In genomic region chr12:51070004-51070403, GRCh38 we compare ENCODE assay signal across 14 cellular contexts. TPM values are rescaled to one million over a fixed set of nuclear protein-coding genes. Genes with fewer than 3 reads are reported as not detected.
A peak's percentile ranks its signal among the peaks of the same experiment; 100 is the strongest.
DNase-seq lines count a peak whose midpoint lies in the region; ATAC-seq and TF ChIP-seq lines count a peak whose summit lies in the region.
"Had no signal": no experiment of that assay in that cellular context is flagged by ENCODE, and none has a peak within 500 bp of the region (broad histone marks: within the 10 kb centered on the region; RNA-seq: fewer than 3 reads in every experiment).

No MANE protein-coding gene starts in this region.

- CTCF ChIA-PET in activated CD8-positive, alpha-beta T cell treated with anti-CD3 and anti-CD28 coated beads for 36 hours (lab: Charles Lee) = interaction anchor here (1.0 kb wide), 1 partner anchor 9 kb away, joined by 3 read pairs; no protein-coding TSS in a partner anchor
- CTCF ChIA-PET in activated CD8-positive, alpha-beta T cell treated with anti-CD3 and anti-CD28 coated beads, Interleukin-2, amount 10 ng/mL, durations not matched to agents 7 days and 5 days (lab: Charles Lee) = no interaction called here
- CTCF ChIA-PET in RWPE1 (lab: Yijun Ruan, JAX) = no interaction called here

- POLR2A ChIA-PET in activated CD8-positive, alpha-beta T cell treated with anti-CD3 and anti-CD28 coated beads for 36 hours (lab: Charles Lee) = interaction anchor here (1.1 kb wide), 1 partner anchor 13 kb away, joined by 3 read pairs; the partner anchor contains the start of gene CSRNP2
- POLR2A ChIA-PET in activated CD8-positive, alpha-beta T cell treated with anti-CD3 and anti-CD28 coated beads, Interleukin-2, amount 10 ng/mL, durations not matched to agents 7 days and 5 days (lab: Charles Lee) = interaction anchor here (0.8 to 1.5 kb wide), 2 partner anchors 10 to 13 kb away, joined by 3 read pairs; partner anchors contain the start of gene CSRNP2
- POLR2A ChIA-PET in RWPE1 (lab: Yijun Ruan, JAX; ENCODE audit: low non-redundant PET) = interaction anchor here (0.6 to 1.0 kb wide), 2 partner anchors 13 to 308 kb away, joined by 3 read pairs; partner anchors contain the start of gene CSRNP2

- no peaks in the 10 kb centered on the region for H3K9me3 Mint-ChIP-seq in activated CD8-positive, alpha-beta T cell treated with anti-CD3 and anti-CD28 coated beads for 36 hours
- no peaks in the 10 kb centered on the region for H3K9me3 Mint-ChIP-seq in activated CD8-positive, alpha-beta T cell treated with anti-CD3 and anti-CD28 coated beads, Interleukin-2, amount 10 ng/mL, durations not matched to agents 7 days and 5 days (ENCODE audit: insufficient read depth)
- H3K9me3 Mint-ChIP-seq: naive thymus-derived CD8-positive, alpha-beta T cell had no signal

- intact Hi-C loops in activated CD8-positive, alpha-beta T cell treated with anti-CD3 and anti-CD28 coated beads for 36 hours (cut with micrococcal nuclease) = no loop called here
- intact Hi-C loops in left colon (cut with DNase I, micrococcal nuclease) = no loop called here

- H3K27me3 Mint-ChIP-seq in activated CD8-positive, alpha-beta T cell treated with anti-CD3 and anti-CD28 coated beads for 36 hours = no peaks in the 10 kb centered on the region
- no peaks in the 10 kb centered on the region for H3K27me3 Mint-ChIP-seq in activated CD8-positive, alpha-beta T cell treated with anti-CD3 and anti-CD28 coated beads, Interleukin-2, amount 10 ng/mL, durations not matched to agents 7 days and 5 days (ENCODE audit: low read depth)
- H3K27me3 Mint-ChIP-seq: B cell; naive thymus-derived CD8-positive, alpha-beta T cell had no signal

- no peaks in the 10 kb centered on the region for H3K4me1 Mint-ChIP-seq in activated CD8-positive, alpha-beta T cell treated with anti-CD3 and anti-CD28 coated beads for 36 hours (ENCODE audit: low read depth)
- no peaks in the 10 kb centered on the region for H3K4me1 Mint-ChIP-seq in activated CD8-positive, alpha-beta T cell treated with anti-CD3 and anti-CD28 coated beads, Interleukin-2, amount 10 ng/mL, durations not matched to agents 7 days and 5 days (ENCODE audit: low read depth)
- H3K4me1 Mint-ChIP-seq: B cell had no signal

- H3K27ac ChIP-seq in RWPE1 = peak overlapping the region; percentile 82
- H3K27ac ChIP-seq: ascending aorta had no signal

- no peak for ATAC-seq in activated CD8-positive, alpha-beta T cell treated with anti-CD3 and anti-CD28 coated beads for 36 hours
- no peak for ATAC-seq in activated CD8-positive, alpha-beta T cell treated with anti-CD3 and anti-CD28 coated beads, Interleukin-2, amount 10 ng/mL, durations not matched to agents 7 days and 5 days
- ATAC-seq in left colon = no peak
- ATAC-seq: naive thymus-derived CD8-positive, alpha-beta T cell had no signal

- no peak for TF ChIP-seq CTCF in activated CD8-positive, alpha-beta T cell treated with anti-CD3 and anti-CD28 coated beads for 36 hours (IDR thresholded peaks at IDR 0.05)
- TF ChIP-seq CTCF in RWPE1 (conservative IDR thresholded peaks at IDR 0.05; ENCODE audit: low read depth) (no peak), fibroblast of the aortic adventitia (IDR thresholded peaks at IDR 0.05; ENCODE audit: insufficient read depth, low read length) (no peak)

- DNase-seq in activated CD8-positive, alpha-beta T cell treated with anti-CD3 and anti-CD28 coated beads for 36 hours = no peak
- DNase-seq in activated CD8-positive, alpha-beta T cell treated with anti-CD3 and anti-CD28 coated beads, Interleukin-2, amount 10 ng/mL, durations not matched to agents 7 days and 5 days = no peak
- DNase-seq in RWPE1 (ENCODE audit: low spot score) (peak; percentile 74), fibroblast of the aortic adventitia (ENCODE audit: low read depth) (peak; percentile 33), skeletal muscle cell (ENCODE audit: low read depth) (peak; percentile 84), iPS-NIHi11 (ENCODE audit: low spot score) (no peak), left colon (no peak), DMS153 (lab: John Stamatoyannopoulos, UW) (no peak)
- DNase-seq: GDM1; naive thymus-derived CD8-positive, alpha-beta T cell; NCI-H524 treated with DMSO at 0.1 percent for 48 hours; stimulated activated naive CD4-positive, alpha-beta T cell had no signal

- H3K27ac Mint-ChIP-seq in activated CD8-positive, alpha-beta T cell treated with anti-CD3 and anti-CD28 coated beads for 36 hours = peak overlapping the region; percentile 35
- no peak overlapping the region for H3K27ac Mint-ChIP-seq in activated CD8-positive, alpha-beta T cell treated with anti-CD3 and anti-CD28 coated beads, Interleukin-2, amount 10 ng/mL, durations not matched to agents 7 days and 5 days
- H3K27ac Mint-ChIP-seq: B cell had no signal

- H3K4me3 ChIP-seq in fibroblast of the aortic adventitia (ENCODE audit: low read depth, low read length) = no peak overlapping the region
- no peak overlapping the region for H3K4me3 ChIP-seq in skeletal muscle cell (ENCODE audit: low read depth, low read length)
- H3K4me3 ChIP-seq: ascending aorta had no signal

- H3K4me3 Mint-ChIP-seq in activated CD8-positive, alpha-beta T cell treated with anti-CD3 and anti-CD28 coated beads for 36 hours = no peak overlapping the region
- H3K4me3 Mint-ChIP-seq in activated CD8-positive, alpha-beta T cell treated with anti-CD3 and anti-CD28 coated beads, Interleukin-2, amount 10 ng/mL, durations not matched to agents 7 days and 5 days = no peak overlapping the region
- H3K4me3 Mint-ChIP-seq: B cell; naive thymus-derived CD8-positive, alpha-beta T cell had no signal

- peaks cover 18% of the 10 kb centered on the region for H3K36me3 Mint-ChIP-seq in activated CD8-positive, alpha-beta T cell treated with anti-CD3 and anti-CD28 coated beads for 36 hours (ENCODE audit: low read depth)
- H3K36me3 Mint-ChIP-seq in activated CD8-positive, alpha-beta T cell treated with anti-CD3 and anti-CD28 coated beads, Interleukin-2, amount 10 ng/mL, durations not matched to agents 7 days and 5 days (ENCODE audit: low read depth) = peaks cover 21% of the 10 kb centered on the region

RNA-seq across cellular contexts. Expression of gene CSRNP2, which starts 13.4 kb away (rescaled TPM):
- total RNA-seq in activated CD8-positive, alpha-beta T cell treated with anti-CD3 and anti-CD28 coated beads for 36 hours = 1 to 10 TPM; 9.2 to 9.6 TPM
- 10 to 100 TPM; 13.4 to 13.7 TPM for total RNA-seq in activated CD8-positive, alpha-beta T cell treated with anti-CD3 and anti-CD28 coated beads, Interleukin-2, amount 10 ng/mL, durations not matched to agents 7 days and 5 days
- total RNA-seq in fibroblast of the aortic adventitia (ENCODE audit: low replicate concordance) (19.1 and 42.4 TPM in 2 replicates), left colon (10 to 100 TPM; 16.5 to 19.6 TPM)

RNA-seq across cellular contexts. Expression of gene LETMD1, which starts 21.9 kb away (rescaled TPM):
- 10 to 100 TPM; 71.6 to 81.5 TPM for total RNA-seq in activated CD8-positive, alpha-beta T cell treated with anti-CD3 and anti-CD28 coated beads for 36 hours
- total RNA-seq in activated CD8-positive, alpha-beta T cell treated with anti-CD3 and anti-CD28 coated beads, Interleukin-2, amount 10 ng/mL, durations not matched to agents 7 days and 5 days = 10 to 100 TPM; 60.1 to 69.7 TPM
- total RNA-seq in fibroblast of the aortic adventitia (ENCODE audit: low replicate concordance) (30.5 and 40.6 TPM in 2 replicates), left colon (10 to 100 TPM; 57.5 to 68.0 TPM)

RNA-seq across cellular contexts. Expression of gene SLC11A2, which starts 43.8 kb away (rescaled TPM):
- total RNA-seq in activated CD8-positive, alpha-beta T cell treated with anti-CD3 and anti-CD28 coated beads for 36 hours = 10 to 100 TPM; 21.6 to 23.9 TPM
- total RNA-seq in activated CD8-positive, alpha-beta T cell treated with anti-CD3 and anti-CD28 coated beads, Interleukin-2, amount 10 ng/mL, durations not matched to agents 7 days and 5 days = 10 to 100 TPM; 29.9 to 36.1 TPM
- total RNA-seq in fibroblast of the aortic adventitia (ENCODE audit: low replicate concordance) = 50.7 and 53.7 TPM in 2 replicates
- total RNA-seq in left colon = 10 to 100 TPM; 41.9 to 50.0 TPM

Comparison
In these comparisons a context has a peak if more than half of its experiments do, and no peak if none do; other contexts are left out.
1. DNase-seq: peak in RWPE1 (single experiment), fibroblast of the aortic adventitia (single experiment) and skeletal muscle cell (single experiment); none in activated CD8-positive, alpha-beta T cell treated with anti-CD3 and anti-CD28 coated beads for 36 hours (single experiment), activated CD8-positive, alpha-beta T cell treated with anti-CD3 and anti-CD28 coated beads, Interleukin-2, amount 10 ng/mL, durations not matched to agents 7 days and 5 days (single experiment), iPS-NIHi11 (single experiment), left colon (0 of 2) and DMS153 (single experiment).